Comparison of ENCODE assay signal across 7 cellular contexts in the genomic region with DNA sequence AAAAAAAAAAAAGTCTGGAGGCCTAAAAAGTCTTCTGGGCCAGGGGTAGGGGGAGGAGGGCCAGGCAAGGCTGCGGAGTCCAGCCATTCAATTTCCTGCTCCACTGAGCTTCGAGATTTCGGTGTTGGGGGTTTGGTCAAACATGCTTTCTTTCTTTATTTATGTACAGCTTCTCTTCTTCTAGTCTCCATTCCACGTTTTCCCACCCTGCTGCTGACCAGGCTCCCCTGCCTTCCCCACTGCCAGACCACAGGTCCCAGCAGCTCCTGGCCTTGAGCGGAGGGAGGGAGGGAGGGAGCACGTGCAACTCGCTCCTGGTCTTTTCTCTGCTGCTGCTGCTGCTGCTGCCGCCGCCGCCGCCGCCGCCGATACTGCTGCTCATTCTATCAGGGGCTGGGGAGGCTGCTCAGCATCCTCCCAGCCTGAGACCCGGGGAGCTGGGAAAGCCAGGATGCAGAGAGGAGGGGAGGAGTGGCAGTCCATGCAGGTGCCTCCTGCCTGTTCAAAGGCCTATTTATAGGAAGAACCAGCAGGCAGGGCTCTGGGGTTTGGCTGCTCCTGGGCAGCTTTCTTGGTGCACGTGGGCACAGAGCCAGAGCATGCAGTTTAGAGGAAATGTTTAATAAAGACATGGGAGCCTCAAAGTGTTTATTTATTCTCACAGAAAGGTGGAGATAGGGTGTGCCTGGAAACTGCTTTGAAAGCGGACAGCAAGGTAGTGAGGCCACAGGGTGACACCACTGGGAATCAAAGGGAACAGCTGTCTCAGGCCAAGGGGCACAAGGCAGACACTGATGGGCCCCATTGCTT. TPM values are rescaled to one million over a fixed set of nuclear protein-coding genes. Genes with fewer than 3 reads are reported as not detected.
DNase-seq lines count a peak whose midpoint lies in the region; ATAC-seq, FAIRE-seq and TF ChIP-seq lines count a peak whose summit lies in the region.

No MANE protein-coding gene starts in this region.

- TF ChIP-seq CTCF in IMR-90 (conservative IDR thresholded peaks at IDR 0.05; ENCODE audit: low read depth, low read length) (no peak), VCaP (conservative IDR thresholded peaks at IDR 0.05) (0 out of 2 replicates have a peak, but pooled peaks have one; percentile 12)

- peak overlapping the region; percentile 5 for H2BK5ac ChIP-seq in IMR-90 (ENCODE audit: low read depth, low read length, poor library complexity, severe bottlenecking)

- TF ChIP-seq RAD21 in IMR-90 (IDR thresholded peaks at IDR 0.05; ENCODE audit: low read length) = no peak

- H3K27me3 Mint-ChIP-seq in stimulated activated naive B cell treated with anti-CD40 and anti-IgM and Interleukin-4, amounts not matched to agents 10 μg/mL and 1 μg/mL and 100 μg/mL, for 72 hours = peaks cover 50 to 59% of the 10 kb centered on the region in 2 donors
- peaks cover 21% of the 10 kb centered on the region for H3K27me3 Mint-ChIP-seq in activated CD4-positive, alpha-beta memory T cell treated with anti-CD3 and anti-CD28 coated beads for 36 hours

- peak overlapping the region; percentile 47; the same call in 1 of the 2 replicates for H2AK5ac ChIP-seq in IMR-90 (ENCODE audit: low read depth, low read length)

- H3K36me3 Mint-ChIP-seq in stimulated activated naive B cell treated with anti-CD40 and anti-IgM and Interleukin-4, amounts not matched to agents 10 μg/mL and 1 μg/mL and 100 μg/mL, for 72 hours = peaks cover 0 to 2% of the 10 kb centered on the region in 2 donors
- H3K36me3 Mint-ChIP-seq in activated CD4-positive, alpha-beta memory T cell treated with anti-CD3 and anti-CD28 coated beads for 36 hours = no peaks in the 10 kb centered on the region

- 0 out of 4 replicates have a peak, but pooled peaks cover 0 to 3% of the 10 kb centered on the region in 2 experiments for H3K79me1 ChIP-seq in IMR-90 (ENCODE audit: low read depth in 1 of 2, low read length in 2 of 2)

- H3K56ac ChIP-seq in IMR-90 (ENCODE audit: extremely low read depth, insufficient read depth, low read length) = peak overlapping the region; percentile 24; the same call in 1 of the 2 replicates

- H3K14ac ChIP-seq in IMR-90 (replicated peaks; ENCODE audit: low read depth, low read length) = peak overlapping the region; percentile 71; the same call in 1 of the 2 replicates

- H3K4me3 ChIP-seq in IMR-90 (ENCODE audit: insufficient read depth, low read depth, low read length) = no peak overlapping the region
- H3K4me3 ChIP-seq in iPS-18a (ENCODE audit: low read length) = peak overlapping the region; percentile 64

- peak; percentile 7 for ATAC-seq in IMR-90 (ENCODE audit: low read depth)
- no peak for ATAC-seq in stimulated activated naive B cell treated with anti-CD40 and anti-IgM and Interleukin-4, amounts not matched to agents 10 μg/mL and 1 μg/mL and 100 μg/mL, for 72 hours (replicated peaks)

- POLR2A ChIA-PET in IMR-90 (lab: Charles Lee; ENCODE audit: unreplicated experiment) = interaction anchor here (0.6 kb wide), 1 partner anchor 143 kb away, joined by 20 read pairs; no protein-coding TSS in a partner anchor
- POLR2A ChIA-PET in activated CD4-positive, alpha-beta memory T cell treated with anti-CD3 and anti-CD28 coated beads for 36 hours (lab: Charles Lee) = no interaction called here

- BruUV-seq in IMR-90 (replicated peaks; lab: Mats Ljungman, UMichigan) = no TSS peak

- H3K9ac ChIP-seq in IMR-90 (ENCODE audit: low read depth, low read length) (peak overlapping the region; percentile 27; the same call in 1 of the 2 replicates), iPS-18a (ENCODE audit: low read length) (no peak overlapping the region)

- H3K9me3 ChIP-seq in IMR-90 (ENCODE audit: control insufficient read depth, insufficient read depth, low read length) = no peaks in the 10 kb centered on the region
- no peaks in the 10 kb centered on the region for H3K9me3 ChIP-seq in iPS-18a (ENCODE audit: control insufficient read depth, low read depth, low read length)

- WGBS in IMR-90 (ENCODE audit: extremely low coverage in 2 of 2, insufficient read length in 1 of 2), 2 experiments = 20% methylated on average over 8 of the region's 17 CpGs; no CpG with 5 or more reads in 1 of the 2 experiments

- peak overlapping the region; percentile 65; the same call in 1 of the 2 replicates for H3K4me2 ChIP-seq in IMR-90 (ENCODE audit: low read depth, low read length)

- no peak overlapping the region for H4K91ac ChIP-seq in IMR-90 (ENCODE audit: insufficient read depth, low read depth, low read length)

- CTCF ChIA-PET in IMR-90 (lab: Yijun Ruan, JAX) = interaction anchor here (0.6 kb wide), 1 partner anchor 17 kb away, joined by 3 read pairs; no protein-coding TSS in a partner anchor
- CTCF ChIA-PET in activated CD4-positive, alpha-beta memory T cell treated with anti-CD3 and anti-CD28 coated beads for 36 hours (lab: Charles Lee) = no interaction called here

- no peaks in the 10 kb centered on the region for H4K20me1 ChIP-seq in IMR-90 (ENCODE audit: insufficient read depth, low read length)

- peaks cover 6% of the 10 kb centered on the region; the same call in 1 of the 2 replicates for H3K9me1 ChIP-seq in IMR-90 (ENCODE audit: insufficient read depth, low read length)

- no peak for DNase-seq in IMR-90
- DNase-seq in stimulated activated naive B cell treated with anti-CD40 and anti-IgM and Interleukin-4, amounts not matched to agents 10 μg/mL and 1 μg/mL and 100 μg/mL, for 72 hours = no peak
- no peak for DNase-seq in amniotic stem cell (lab: John Stamatoyannopoulos, UW)
- DNase-seq in activated CD4-positive, alpha-beta memory T cell treated with anti-CD3 and anti-CD28 coated beads for 36 hours = no peak
- DNase-seq in H54 (ENCODE audit: insufficient read length, low spot score) = no peak

- in situ Hi-C loops in IMR-90 (cut with MboI; ENCODE audit: low sequenced_read_pairs) = loop anchor here (25.0 kb wide), 1 partner anchor 1216 kb away; the partner anchor contains the start of gene PSMD7

- H4K8ac ChIP-seq in IMR-90 (ENCODE audit: low read depth in 2 of 2, low read length in 2 of 2) = peak overlapping the region in 1 of 2 experiments; percentile 22; a peak in 2 of 4 replicates

- peak overlapping the region; percentile 84 for H3K18ac ChIP-seq in IMR-90 (ENCODE audit: low read depth, low read length)

- TF ChIP-seq POLR2A in IMR-90 (IDR thresholded peaks at IDR 0.05; ENCODE audit: low read depth, low read length) = no peak
- no peak for TF ChIP-seq POLR2A in H54 (IDR thresholded peaks at IDR 0.05; ENCODE audit: low read depth, low read length)

- H2BK15ac ChIP-seq in IMR-90 (ENCODE audit: low read depth, low read length) = peak overlapping the region; percentile 49; the same call in 1 of the 3 replicates

- H2BK120ac ChIP-seq in IMR-90 (ENCODE audit: low read depth, low read length) = peak overlapping the region; percentile 90

- H3K27me3 ChIP-seq in IMR-90 (ENCODE audit: control insufficient read depth, insufficient read depth, low read length) (no peaks in the 10 kb centered on the region), iPS-18a (ENCODE audit: control insufficient read depth, insufficient read depth, low read length) (peaks cover 73% of the 10 kb centered on the region)

- peak overlapping the region; percentile 30 for H3K27ac ChIP-seq in IMR-90 (ENCODE audit: insufficient read depth, low read length)
- H3K27ac ChIP-seq in VCaP = peak overlapping the region; percentile 91
- H3K27ac ChIP-seq in iPS-18a (ENCODE audit: low read length) = no peak overlapping the region

- H3K23ac ChIP-seq in IMR-90 (ENCODE audit: low read depth, low read length) = peak overlapping the region; percentile 89

- no peaks in the 10 kb centered on the region for H3K9me3 Mint-ChIP-seq in stimulated activated naive B cell treated with anti-CD40 and anti-IgM and Interleukin-4, amounts not matched to agents 10 μg/mL and 1 μg/mL and 100 μg/mL, for 72 hours
- no peaks in the 10 kb centered on the region for H3K9me3 Mint-ChIP-seq in activated CD4-positive, alpha-beta memory T cell treated with anti-CD3 and anti-CD28 coated beads for 36 hours

- H3K4ac ChIP-seq in IMR-90 (ENCODE audit: low read depth, low read length) = peak overlapping the region; percentile 83

- H2BK20ac ChIP-seq in IMR-90 (ENCODE audit: low read depth, low read length) = peak overlapping the region; percentile 89; the same call in 1 of the 2 replicates

- peak overlapping the region; percentile 80 to 86 for H3K4me3 Mint-ChIP-seq in stimulated activated naive B cell treated with anti-CD40 and anti-IgM and Interleukin-4, amounts not matched to agents 10 μg/mL and 1 μg/mL and 100 μg/mL, for 72 hours
- H3K4me3 Mint-ChIP-seq in activated CD4-positive, alpha-beta memory T cell treated with anti-CD3 and anti-CD28 coated beads for 36 hours = no peak overlapping the region

- dilution Hi-C loops in IMR-90 (cut with HindIII; ENCODE audit: low sequenced_read_pairs, unreplicated experiment) = no loop called here

- H3K27ac Mint-ChIP-seq in stimulated activated naive B cell treated with anti-CD40 and anti-IgM and Interleukin-4, amounts not matched to agents 10 μg/mL and 1 μg/mL and 100 μg/mL, for 72 hours = no peak overlapping the region
- H3K27ac Mint-ChIP-seq in activated CD4-positive, alpha-beta memory T cell treated with anti-CD3 and anti-CD28 coated beads for 36 hours = no peak overlapping the region

- peak overlapping the region; percentile 13; the same call in 1 of the 2 replicates for H4K5ac ChIP-seq in IMR-90 (ENCODE audit: low read depth, low read length)

- intact Hi-C loops in IMR-90 (cut with micrococcal nuclease) = no loop called here
- intact Hi-C loops in activated CD4-positive, alpha-beta memory T cell treated with anti-CD3 and anti-CD28 coated beads for 36 hours (cut with micrococcal nuclease) = no loop called here

- no peaks in the 10 kb centered on the region for H3K36me3 ChIP-seq in IMR-90 (ENCODE audit: control insufficient read depth, insufficient read depth, low read length)
- no peaks in the 10 kb centered on the region for H3K36me3 ChIP-seq in iPS-18a (ENCODE audit: control insufficient read depth, low read depth, low read length)

- H3K4me1 ChIP-seq in IMR-90 (ENCODE audit: control insufficient read depth, insufficient read depth, low read length) (peaks cover 29% of the 10 kb centered on the region), iPS-18a (ENCODE audit: control insufficient read depth, low read depth, low read length) (peaks cover 11% of the 10 kb centered on the region)

- peak overlapping the region; percentile 70 for H2AK9ac ChIP-seq in IMR-90 (replicated peaks; ENCODE audit: low read depth, low read length, poor library complexity)

- H2AFZ ChIP-seq in IMR-90 (replicated peaks; ENCODE audit: low read length, poor library complexity) = peak overlapping the region; percentile 82

- H3K4me1 Mint-ChIP-seq in stimulated activated naive B cell treated with anti-CD40 and anti-IgM and Interleukin-4, amounts not matched to agents 10 μg/mL and 1 μg/mL and 100 μg/mL, for 72 hours = peaks cover 8 to 24% of the 10 kb centered on the region in 2 donors
- no peaks in the 10 kb centered on the region for H3K4me1 Mint-ChIP-seq in activated CD4-positive, alpha-beta memory T cell treated with anti-CD3 and anti-CD28 coated beads for 36 hours (ENCODE audit: low read depth)

- no peak for FAIRE-seq in H54 (lab: Jason Lieb, UNC)

RNA-seq across cellular contexts. Expression of gene ZFHX3, which starts 23.4 kb away (rescaled TPM):
- 1.4 and 2.2 TPM in 2 replicates for total RNA-seq in IMR-90 (2012; rRNA removed)
- polyA plus RNA-seq in IMR-90 (2012; rRNA removed) = 1.7 and 2.0 TPM in 2 replicates
- 0.78 and 1.1 TPM in 2 replicates for polyA plus RNA-seq in IMR-90 (2012; cell fraction: cytosol; rRNA removed)
- polyA plus RNA-seq in IMR-90 (2012; cell fraction: nucleus; rRNA removed; ENCODE audit: low replicate concordance) = 1.9 and 2.8 TPM in 2 replicates
- under 1 TPM; 0.21 to 0.68 TPM for total RNA-seq in activated CD4-positive, alpha-beta memory T cell treated with anti-CD3 and anti-CD28 coated beads for 36 hours
